ENCODE assay signal across 17 cellular contexts in genomic region chr12:38159092-38159551, GRCh38.
DNase-seq lines count a peak whose midpoint lies in the region; ATAC-seq and TF ChIP-seq lines count a peak whose summit lies in the region.
"Had no signal": no experiment of that assay in that cellular context is flagged by ENCODE, and none has a peak within 500 bp of the region (broad histone marks: within the 10 kb centered on the region; RNA-seq: fewer than 3 reads in every experiment).

No MANE protein-coding gene starts in this region.

- H3K36me3 ChIP-seq in esophagus muscularis mucosa (no peaks in the 10 kb centered on the region), upper lobe of right lung (no peaks in the 10 kb centered on the region)

- no peak for TF ChIP-seq POLR2A in esophagus muscularis mucosa (IDR thresholded peaks at IDR 0.05; ENCODE audit: low read depth)

- H3K4me1 ChIP-seq in esophagus muscularis mucosa (no peaks in the 10 kb centered on the region), upper lobe of right lung (no peaks in the 10 kb centered on the region)

- no peak overlapping the region for H3K4me3 ChIP-seq in esophagus muscularis mucosa
- no peak overlapping the region for H3K4me3 ChIP-seq in upper lobe of right lung

- DNase-seq in NCI-H748 (lab: John Stamatoyannopoulos, UW; ENCODE audit: unreplicated experiment) = peak; percentile 17
- DNase-seq in NCI-H748 treated with DMSO at 0.1 percent for 48 hours (lab: John Stamatoyannopoulos, UW) = no peak
- peak; percentile 38 for DNase-seq in GDM1 (lab: John Stamatoyannopoulos, UW)
- peak; percentile 84 for DNase-seq in esophagus muscularis mucosa (ENCODE audit: extremely low spot score)
- DNase-seq in upper lobe of right lung = peak; percentile 55
- no peak for DNase-seq in effector CD4-positive, alpha-beta T cell
- DNase-seq: 8988T; ACHN; C1 segment of cervical spinal cord; Calu3; CD4-positive, alpha-beta T cell; DMS 273 treated with DMSO at 0.1 percent for 48 hours; DMS79 treated with DMSO at 0.1 percent for 48 hours; EL had no signal

- no peak for TF ChIP-seq CTCF in esophagus muscularis mucosa (IDR thresholded peaks at IDR 0.05)
- TF ChIP-seq CTCF in upper lobe of right lung (IDR thresholded peaks at IDR 0.05) = no peak

- peaks cover 0 to 7% (median 0%) of the 10 kb centered on the region in 4 donors for H3K27me3 ChIP-seq in esophagus muscularis mucosa
- H3K27me3 ChIP-seq in upper lobe of right lung = no peaks in the 10 kb centered on the region

- TF ChIP-seq EP300 in esophagus muscularis mucosa (IDR thresholded peaks at IDR 0.05) = no peak

- intact Hi-C loops in esophagus muscularis mucosa (cut with DNase I) (no loop called here), upper lobe of right lung (cut with DNase I) (loop anchor here (10.0 kb wide), 1 partner anchor 146 kb away; no protein-coding TSS in a partner anchor)

- H3K9me3 ChIP-seq in esophagus muscularis mucosa = peaks cover 0 to 9% (median 4%) of the 10 kb centered on the region in 4 donors
- H3K9me3 ChIP-seq in upper lobe of right lung = no peaks in the 10 kb centered on the region

- no peak for ATAC-seq in upper lobe of right lung
- ATAC-seq in GM21576 (IDR thresholded peaks at IDR 0.05; ENCODE audit: unreplicated experiment) = no peak
- ATAC-seq: HCT116, HepG2 had no signal

- H3K27ac ChIP-seq in esophagus muscularis mucosa (replicated peaks in 1 of 4) (no peak overlapping the region), upper lobe of right lung (no peak overlapping the region)

- WGBS in esophagus muscularis mucosa = 87% methylated on average over 17 of the region's 19 CpGs

Comparison
In these comparisons a context has a peak if more than half of its experiments do, and no peak if none do; other contexts are left out.
1. DNase-seq: peak in NCI-H748 (single experiment), GDM1 (single experiment), esophagus muscularis mucosa (single experiment) and upper lobe of right lung (single experiment); none in NCI-H748 treated with DMSO at 0.1 percent for 48 hours (single experiment) and effector CD4-positive, alpha-beta T cell (single experiment).